Comparison of ENCODE assay signal across 21 cellular contexts in the genomic region with DNA sequence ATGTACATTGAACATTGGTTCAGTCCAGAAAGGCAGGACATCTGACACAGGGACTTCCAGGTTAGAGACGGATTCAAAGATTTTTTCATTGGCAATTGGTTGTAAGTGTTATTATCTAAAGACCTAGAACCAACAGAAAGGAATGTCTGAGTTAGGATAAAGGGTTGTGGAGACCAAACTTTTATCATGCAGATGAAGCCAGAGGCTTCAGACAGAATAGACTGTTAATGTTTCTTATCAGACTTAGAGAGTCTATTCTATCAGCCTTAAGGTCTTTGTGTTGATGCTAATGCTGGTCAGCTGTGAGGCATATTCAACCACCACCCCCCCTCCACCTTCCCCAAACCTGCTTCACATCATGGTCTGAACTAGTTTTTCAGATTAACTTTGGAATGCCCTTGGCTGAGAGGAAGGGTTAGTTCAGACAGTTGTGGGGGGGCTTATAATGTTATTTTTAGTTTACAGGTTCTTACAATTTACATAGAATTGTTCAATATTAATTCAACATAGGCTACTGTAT. TPM values are rescaled to one million over a fixed set of nuclear protein-coding genes. Genes with fewer than 3 reads are reported as not detected.
"Had no signal": no experiment of that assay in that cellular context is flagged by ENCODE, and none has a peak within 500 bp of the region (broad histone marks: within the 10 kb centered on the region; RNA-seq: fewer than 3 reads in every experiment).

No MANE protein-coding gene starts in this region.

- H3K9ac ChIP-seq: neural progenitor cell had no signal

- H3K27ac ChIP-seq: dorsolateral prefrontal cortex, esophagus muscularis mucosa, gastroesophageal sphincter, neural progenitor cell, ovary, right atrium auricular region had no signal

- H3K9me3 ChIP-seq: esophagus muscularis mucosa, gastroesophageal sphincter, mucosa of descending colon, ovary, right atrium auricular region had no signal

- H3K4me2 ChIP-seq: neural progenitor cell had no signal

- ATAC-seq: gastroesophageal sphincter; left cardiac atrium; naive thymus-derived CD8-positive, alpha-beta T cell had no signal

- H3K4me3 ChIP-seq: dorsolateral prefrontal cortex, esophagus muscularis mucosa, gastroesophageal sphincter, lung, mucosa of descending colon, neural progenitor cell, ovary, right atrium auricular region had no signal

- H3K36me3 ChIP-seq: esophagus muscularis mucosa, gastroesophageal sphincter, neural progenitor cell, ovary, right atrium auricular region had no signal

- DNase-seq: cortex of kidney; dorsolateral prefrontal cortex; effector CD8-positive, alpha-beta T cell; glutamatergic neuron; kidney; left cardiac atrium; left ventricle myocardium superior; mucosa of descending colon; naive thymus-derived CD8-positive, alpha-beta T cell; nucleus accumbens; ovary; stimulated activated CD4-positive, alpha-beta T cell treated with anti-CD3 and anti-CD28 coated beads, Interleukin-12 subunit alpha, Interleukin-12 subunit beta, amount 100 ng/mL, for 4 hours; stimulated activated naive CD4-positive, alpha-beta T cell treated with Interleukin-2 at 50 U/mL for 16 hours had no signal

- H3K4me1 ChIP-seq: neural progenitor cell had no signal

- FAIRE-seq: endometrium, kidney, small intestine had no signal

- H3K27me3 ChIP-seq: gastroesophageal sphincter, ovary, right atrium auricular region had no signal

- H2AFZ ChIP-seq: neural progenitor cell had no signal

RNA-seq across cellular contexts. Expression of a gene that starts 2.1 kb away (rescaled TPM):
- total RNA-seq: naive thymus-derived CD8-positive, alpha-beta T cell had no signal
- polyA plus RNA-seq: naive thymus-derived CD8-positive, alpha-beta T cell had no signal

RNA-seq across cellular contexts. Expression of a gene that starts 42.3 kb away (rescaled TPM):
- total RNA-seq: fibroblast of villous mesenchyme; kidney; naive thymus-derived CD8-positive, alpha-beta T cell had no signal
- polyA plus RNA-seq: naive thymus-derived CD8-positive, alpha-beta T cell had no signal
